ENCODE assay signal across 17 cellular contexts in genomic region chr3:129507181-129507831, GRCh38. TPM values are rescaled to one million over a fixed set of nuclear protein-coding genes. Genes with fewer than 3 reads are reported as not detected.
DNase-seq lines count a peak whose midpoint lies in the region; ATAC-seq and TF ChIP-seq lines count a peak whose summit lies in the region.
"Had no signal": no experiment of that assay in that cellular context is flagged by ENCODE, and none has a peak within 500 bp of the region (broad histone marks: within the 10 kb centered on the region; RNA-seq: fewer than 3 reads in every experiment).

No MANE protein-coding gene starts in this region.

- no peak for TF ChIP-seq CTCF in foreskin keratinocyte (conservative IDR thresholded peaks at IDR 0.05)

- ATAC-seq in left cardiac atrium (peak; percentile 68 to 84), foreskin keratinocyte (no peak)
- ATAC-seq: mucosa of descending colon had no signal

- intact Hi-C loops in left cardiac atrium (cut with DNase I), result loop anchor here in 1 of 2 donors (5.0 kb wide), 1 partner anchor 35 kb away; the partner anchor contains the start of gene H1-8

- no peaks in the 10 kb centered on the region for H3K27me3 ChIP-seq in foreskin keratinocyte
- H3K27me3 ChIP-seq: colonic mucosa, transverse colon had no signal

- DNase-seq in COR-L47 (lab: John Stamatoyannopoulos, UW) (peak; percentile 73), SHP77 (lab: John Stamatoyannopoulos, UW) (peak; percentile 56 to 61), left cardiac atrium (peak; percentile 52), occipital lobe (lab: John Stamatoyannopoulos, UW) (peak; percentile 68), foreskin keratinocyte (no peak), NCI-H82 treated with DMSO at 0.1 percent for 48 hours (lab: John Stamatoyannopoulos, UW; ENCODE audit: unreplicated experiment) (no peak), GM19238 (ENCODE audit: insufficient read length, low spot score) (no peak)
- no peak for DNase-seq in activated CD4-positive, alpha-beta T cell treated with anti-CD3 and anti-CD28 coated beads for 4 hours
- DNase-seq: activated naive CD4-positive, alpha-beta T cell treated with anti-CD3 and anti-CD28 coated beads, Interleukin-2, amount 10 ng/mL, durations not matched to agents 7 days and 5 days; colonic mucosa; mucosa of descending colon; stimulated activated CD4-positive, alpha-beta T cell treated with anti-CD3 and anti-CD28 coated beads, Interleukin-2, amount 100 ng/mL, for 24 hours; stimulated activated CD8-positive, alpha-beta memory T cell treated with anti-CD3 and anti-CD28 coated beads, Interleukin-4, amount 100 ng/mL, for 48 hours; transverse colon; WERI-Rb-1 had no signal

- H3K27ac ChIP-seq in foreskin keratinocyte, result no peak overlapping the region
- H3K27ac ChIP-seq: colonic mucosa, transverse colon, WERI-Rb-1 had no signal

- H3K4me1 ChIP-seq in foreskin keratinocyte, result no peaks in the 10 kb centered on the region
- H3K4me1 ChIP-seq: colonic mucosa, transverse colon had no signal

RNA-seq across cellular contexts. Expression of gene RHO, which starts 21.1 kb away (rescaled TPM):
- total RNA-seq in left cardiac atrium (not detected), occipital lobe (not detected), foreskin keratinocyte (not detected in 2 replicates)
- not detected in 2 replicates for polyA plus RNA-seq in foreskin keratinocyte
- total RNA-seq: colonic mucosa, Daoy, mucosa of descending colon, pulmonary artery endothelial cell, transverse colon had no signal

RNA-seq across cellular contexts. Expression of gene H1-8, which starts 35.7 kb away (rescaled TPM):
- total RNA-seq in left cardiac atrium (not detected), occipital lobe (not detected), foreskin keratinocyte (not detected in 2 replicates)
- not detected in 2 replicates for polyA plus RNA-seq in foreskin keratinocyte
- total RNA-seq: colonic mucosa, Daoy, mucosa of descending colon, pulmonary artery endothelial cell, transverse colon had no signal

Comparison
In these comparisons a context has a peak if more than half of its experiments do, and no peak if none do; other contexts are left out.
1. DNase-seq: peak in COR-L47 (single experiment), SHP77 (2 of 2), left cardiac atrium (single experiment) and occipital lobe (single experiment); none in foreskin keratinocyte (0 of 2), activated CD4-positive, alpha-beta T cell treated with anti-CD3 and anti-CD28 coated beads for 4 hours (0 of 2), NCI-H82 treated with DMSO at 0.1 percent for 48 hours (single experiment) and GM19238 (single experiment).